ENCODE assay signal across 8 cellular contexts in the genomic region with DNA sequence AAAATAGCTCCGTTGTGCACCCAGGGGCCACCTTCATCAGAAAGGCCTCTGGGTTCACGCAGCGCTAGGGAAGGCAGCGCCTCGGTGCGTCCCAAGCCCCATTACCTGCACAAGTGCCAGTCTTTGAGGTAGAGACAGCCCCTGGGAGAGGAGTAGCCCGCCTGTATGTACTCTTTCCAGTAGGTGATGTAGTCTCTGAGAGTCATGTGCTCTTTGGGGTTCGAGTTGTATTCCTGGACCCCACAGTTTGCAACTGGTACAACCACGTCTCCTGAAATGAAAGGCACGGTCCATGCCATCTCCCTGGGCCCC. TPM values are rescaled to one million over a fixed set of nuclear protein-coding genes. Genes with fewer than 3 reads are reported as not detected.
DNase-seq lines count a peak whose midpoint lies in the region; ATAC-seq, FAIRE-seq and TF ChIP-seq lines count a peak whose summit lies in the region.

No MANE protein-coding gene starts in this region.

- peaks cover 64% of the 10 kb centered on the region for H3K79me2 ChIP-seq in keratinocyte (ENCODE audit: control insufficient read depth, insufficient read depth, low read length)

- peaks cover under 1% of the 10 kb centered on the region for H3K9me1 ChIP-seq in keratinocyte (ENCODE audit: control insufficient read depth, extremely low read depth, insufficient read depth, low read length)

- ATAC-seq in HG02973 (IDR thresholded peaks at IDR 0.05; ENCODE audit: unreplicated experiment) (peak; percentile 4), GM19395 (IDR thresholded peaks at IDR 0.05; ENCODE audit: unreplicated experiment) (no peak)

- H3K27me3 ChIP-seq in keratinocyte (ENCODE audit: control insufficient read depth, extremely low read depth, insufficient read depth, low read length): no peaks in the 10 kb centered on the region
- no peaks in the 10 kb centered on the region for H3K27me3 ChIP-seq in thymus (ENCODE audit: control insufficient read depth, insufficient read depth)

- WGBS in thymus: 8% methylated on average over 10 of the region's 10 CpGs

- peak overlapping the region; percentile 69 to 94 (median 78) for H3K4me3 ChIP-seq in keratinocyte (ENCODE audit: control insufficient read depth in 2 of 3, extremely low read depth in 1 of 3, insufficient read depth in 2 of 3, low read depth in 1 of 3, low read length in 3 of 3)
- H3K4me3 ChIP-seq in thymus (ENCODE audit: low read length): peak overlapping the region; percentile 64

- intact Hi-C loops in activated T-helper 2 cell treated with anti-CD3 and anti-CD28 coated beads, Interferon-gamma antibody, Interleukin-2, Interleukin-4, amounts not matched to agents 10 μg/mL and 5 μg/mL and 100 μg/mL, durations not matched to agents 14 hours and 24 hours and 36 hours (cut with micrococcal nuclease): loop anchor here (10.0 kb wide), 2 partner anchors 370 to 430 kb away; a partner anchor contains a TSS

- peak; percentile 56 for DNase-seq in DMS53 (lab: John Stamatoyannopoulos, UW)
- DNase-seq in activated T-helper 2 cell treated with anti-CD3 and anti-CD28 coated beads, Interferon-gamma antibody, Interleukin-2, Interleukin-4, amounts not matched to agents 10 μg/mL and 5 μg/mL and 100 μg/mL, durations not matched to agents 14 hours and 24 hours and 36 hours (ENCODE audit: low spot score): no peak
- DNase-seq in keratinocyte (ENCODE audit: low read depth, low spot score): no peak
- no peak for DNase-seq in NCI-H524 (lab: John Stamatoyannopoulos, UW)
- no peak for DNase-seq in HUDEP-2 (lab: John Stamatoyannopoulos, UW; ENCODE audit: unreplicated experiment in 76 of 76)

- no peaks in the 10 kb centered on the region for H3K9me3 ChIP-seq in keratinocyte (ENCODE audit: control insufficient read depth, low read depth, low read length)
- no peaks in the 10 kb centered on the region for H3K9me3 ChIP-seq in thymus (ENCODE audit: control insufficient read depth)

- peak overlapping the region; percentile 97 for H3K4me2 ChIP-seq in keratinocyte (ENCODE audit: control insufficient read depth, extremely low read depth, insufficient read depth, low read depth, low read length)

- dilution Hi-C loops in keratinocyte (cut with MboI; ENCODE audit: extremely low pct_ligation_motif_present, low sequenced_read_pairs): no loop called here

- no peak for FAIRE-seq in keratinocyte (lab: Jason Lieb, UNC)

- H3K9ac ChIP-seq in keratinocyte (ENCODE audit: control insufficient read depth, extremely low read depth, insufficient read depth, low read length): peak overlapping the region; percentile 86

- H3K36me3 ChIP-seq in keratinocyte (ENCODE audit: control insufficient read depth in 2 of 2, extremely low read depth in 1 of 2, insufficient read depth in 2 of 2, low read length in 2 of 2): peaks cover 13 to 15% of the 10 kb centered on the region in 2 experiments
- peaks cover 32% of the 10 kb centered on the region for H3K36me3 ChIP-seq in thymus (ENCODE audit: control insufficient read depth, insufficient read depth)

- no peak for TF ChIP-seq CTCF in keratinocyte (optimal IDR thresholded peaks at IDR 0.05 in 1 of 3, IDR thresholded peaks at IDR 0.05 in 1 of 3, conservative IDR thresholded peaks at IDR 0.05 in 1 of 3; ENCODE audit: extremely low read depth in 1 of 3, insufficient read depth in 2 of 3, low read length in 3 of 3)

- H3K27ac ChIP-seq in keratinocyte (ENCODE audit: control insufficient read depth, insufficient read depth, low read length) (peak overlapping the region; percentile 81), thymus (ENCODE audit: low read depth) (no peak overlapping the region)

- peaks cover 4% of the 10 kb centered on the region for H4K20me1 ChIP-seq in keratinocyte (ENCODE audit: control insufficient read depth, extremely low read depth, insufficient read depth, low read length)

- H3K36me3 Mint-ChIP-seq in activated T-helper 2 cell treated with anti-CD3 and anti-CD28 coated beads, Interferon-gamma antibody, Interleukin-2, Interleukin-4, amounts not matched to agents 10 μg/mL and 5 μg/mL and 100 μg/mL, durations not matched to agents 14 hours and 24 hours and 36 hours (ENCODE audit: low read depth): peaks cover 22% of the 10 kb centered on the region

- H2AFZ ChIP-seq in keratinocyte (ENCODE audit: control insufficient read depth, low read length): peak overlapping the region; percentile 78

- H3K4me1 Mint-ChIP-seq in activated T-helper 2 cell treated with anti-CD3 and anti-CD28 coated beads, Interferon-gamma antibody, Interleukin-2, Interleukin-4, amounts not matched to agents 10 μg/mL and 5 μg/mL and 100 μg/mL, durations not matched to agents 14 hours and 24 hours and 36 hours (ENCODE audit: low read depth): peaks cover 23% of the 10 kb centered on the region

- H3K4me3 Mint-ChIP-seq in activated T-helper 2 cell treated with anti-CD3 and anti-CD28 coated beads, Interferon-gamma antibody, Interleukin-2, Interleukin-4, amounts not matched to agents 10 μg/mL and 5 μg/mL and 100 μg/mL, durations not matched to agents 14 hours and 24 hours and 36 hours (ENCODE audit: low read depth): peak overlapping the region; percentile 96

- peak overlapping the region; percentile 87 for H3K27ac Mint-ChIP-seq in activated T-helper 2 cell treated with anti-CD3 and anti-CD28 coated beads, Interferon-gamma antibody, Interleukin-2, Interleukin-4, amounts not matched to agents 10 μg/mL and 5 μg/mL and 100 μg/mL, durations not matched to agents 14 hours and 24 hours and 36 hours

- H3K27me3 Mint-ChIP-seq in activated T-helper 2 cell treated with anti-CD3 and anti-CD28 coated beads, Interferon-gamma antibody, Interleukin-2, Interleukin-4, amounts not matched to agents 10 μg/mL and 5 μg/mL and 100 μg/mL, durations not matched to agents 14 hours and 24 hours and 36 hours (ENCODE audit: low read depth): no peaks in the 10 kb centered on the region

- H3K9me3 Mint-ChIP-seq in activated T-helper 2 cell treated with anti-CD3 and anti-CD28 coated beads, Interferon-gamma antibody, Interleukin-2, Interleukin-4, amounts not matched to agents 10 μg/mL and 5 μg/mL and 100 μg/mL, durations not matched to agents 14 hours and 24 hours and 36 hours: no peaks in the 10 kb centered on the region

- H3K4me1 ChIP-seq in keratinocyte (ENCODE audit: control insufficient read depth, extremely low read depth, insufficient read depth, low read length): peaks cover 16% of the 10 kb centered on the region
- peaks cover 14% of the 10 kb centered on the region for H3K4me1 ChIP-seq in thymus (ENCODE audit: control insufficient read depth, insufficient read depth, low read length)

RNA-seq across cellular contexts. Expression of a gene that starts 0.6 kb away (rescaled TPM):
- total RNA-seq in activated T-helper 2 cell treated with anti-CD3 and anti-CD28 coated beads, Interferon-gamma antibody, Interleukin-2, Interleukin-4, amounts not matched to agents 10 μg/mL and 5 μg/mL and 100 μg/mL, durations not matched to agents 14 hours and 24 hours and 36 hours: 26.6 and 27.5 TPM in 2 replicates
- polyA plus RNA-seq in keratinocyte: 17.1 to 25.0 TPM (median 19.5 TPM) in 3 replicates
- 2.3 TPM for polyA plus RNA-seq in keratinocyte (2011; ENCODE audit: low read depth)
- polyA plus RNA-seq in keratinocyte (2011; cell fraction: cytosol; rRNA removed): 13.0 and 19.4 TPM in 2 replicates
- 21.4 and 23.2 TPM in 2 replicates for polyA plus RNA-seq in keratinocyte (2011; cell fraction: nucleus; rRNA removed)
- polyA plus RNA-seq in keratinocyte (2012; ENCODE audit: low replicate concordance): 5.9 and 20.5 TPM in 2 replicates
- 33.5 to 41.8 TPM (median 33.9 TPM) in 3 replicates for polyA minus RNA-seq in keratinocyte
- 28.2 TPM for polyA minus RNA-seq in keratinocyte (2011; cell fraction: cytosol; rRNA and poly(A)+ RNA removed)
- 20.1 and 22.4 TPM in 2 replicates for polyA minus RNA-seq in keratinocyte (2011; cell fraction: nucleus; rRNA and poly(A)+ RNA removed)
- 14.4 TPM for polyA plus RNA-seq in thymus

RNA-seq across cellular contexts. Expression of a gene that starts 0.7 kb away (rescaled TPM):
- 28.4 and 29.3 TPM in 2 replicates for total RNA-seq in activated T-helper 2 cell treated with anti-CD3 and anti-CD28 coated beads, Interferon-gamma antibody, Interleukin-2, Interleukin-4, amounts not matched to agents 10 μg/mL and 5 μg/mL and 100 μg/mL, durations not matched to agents 14 hours and 24 hours and 36 hours
- polyA plus RNA-seq in keratinocyte: 19.3 to 30.4 TPM (median 24.8 TPM) in 3 replicates
- 9.7 TPM for polyA plus RNA-seq in keratinocyte (2011; ENCODE audit: low read depth)
- polyA plus RNA-seq in keratinocyte (2011; cell fraction: cytosol; rRNA removed): 31.4 and 31.8 TPM in 2 replicates
- polyA plus RNA-seq in keratinocyte (2011; cell fraction: nucleus; rRNA removed): 21.6 and 23.4 TPM in 2 replicates
- 20.7 and 24.0 TPM in 2 replicates for polyA plus RNA-seq in keratinocyte (2012; ENCODE audit: low replicate concordance)
- 16.5 to 28.5 TPM (median 21.7 TPM) in 3 replicates for polyA minus RNA-seq in keratinocyte
- 18.0 TPM for polyA minus RNA-seq in keratinocyte (2011; cell fraction: cytosol; rRNA and poly(A)+ RNA removed)
- 9.7 and 15.4 TPM in 2 replicates for polyA minus RNA-seq in keratinocyte (2011; cell fraction: nucleus; rRNA and poly(A)+ RNA removed)
- polyA plus RNA-seq in thymus: 17.3 TPM
